Comparison of ENCODE assay signal across 8 cellular contexts in genomic region chr9:126613656-126614055, GRCh38. TPM values are rescaled to one million over a fixed set of nuclear protein-coding genes. Genes with fewer than 3 reads are reported as not detected.
DNase-seq lines count a peak whose midpoint lies in the region; ATAC-seq and TF ChIP-seq lines count a peak whose summit lies in the region.

Gene LMX1B (plus strand): TSS chr9:126613928. CDS start chr9:126614450, 522 bp downstream.

- ATAC-seq in HG03520 (IDR thresholded peaks at IDR 0.05; ENCODE audit: unreplicated experiment) (no peak), HG03175 (IDR thresholded peaks at IDR 0.05; ENCODE audit: unreplicated experiment) (no peak)

- H3K4me3 ChIP-seq in esophagus muscularis mucosa (peak within 1 kb of the TSS; percentile 40 to 58 (median 48)), prostate gland (peak within 1 kb of the TSS; percentile 11 to 13)

- no peaks in the 10 kb centered on the region for H3K36me3 ChIP-seq in esophagus muscularis mucosa
- H3K36me3 ChIP-seq in prostate gland: no peaks in the 10 kb centered on the region

- H3K27me3 ChIP-seq in esophagus muscularis mucosa: peaks cover 15 to 97% (median 59%) of the 10 kb centered on the region in 4 donors
- peaks cover 45% of the 10 kb centered on the region for H3K27me3 ChIP-seq in prostate gland (replicated peaks; ENCODE audit: insufficient read depth)

- H3K9me3 ChIP-seq in esophagus muscularis mucosa (no peaks in the 10 kb centered on the region), prostate gland (no peaks in the 10 kb centered on the region)

- TF ChIP-seq EP300 in esophagus muscularis mucosa (IDR thresholded peaks at IDR 0.05): no peak

- intact Hi-C loops in esophagus muscularis mucosa (cut with DNase I): loop anchor here (5.0 kb wide), 1 partner anchor 169 kb away; no protein-coding TSS in a partner anchor
- intact Hi-C loops in prostate gland (cut with DNase I): loop anchor here (10.0 kb wide), 2 partner anchors 109 to 171 kb away; no protein-coding TSS in a partner anchor

- DNase-seq in GM03348 (ENCODE audit: low spot score): peak; percentile 62
- DNase-seq in NCI-H748 (lab: John Stamatoyannopoulos, UW; ENCODE audit: unreplicated experiment): peak; percentile 75
- DNase-seq in esophagus muscularis mucosa (ENCODE audit: extremely low spot score): no peak
- peak; percentile 26 for DNase-seq in prostate gland (ENCODE audit: low spot score)
- DNase-seq in DMS153 (lab: John Stamatoyannopoulos, UW): no peak
- DNase-seq in cortex of kidney (lab: John Stamatoyannopoulos, UW): no peak

- H3K27ac ChIP-seq in esophagus muscularis mucosa (replicated peaks in 1 of 4) (no peak within 1 kb of the TSS), prostate gland (no peak within 1 kb of the TSS)

- peaks cover 34 to 67% (median 61%) of the 10 kb centered on the region in 4 donors for H3K4me1 ChIP-seq in esophagus muscularis mucosa
- peaks cover 3% of the 10 kb centered on the region for H3K4me1 ChIP-seq in prostate gland (replicated peaks)

- TF ChIP-seq CTCF in esophagus muscularis mucosa (IDR thresholded peaks at IDR 0.05) (no peak), prostate gland (IDR thresholded peaks at IDR 0.05) (no peak)

- TF ChIP-seq POLR2A in esophagus muscularis mucosa (IDR thresholded peaks at IDR 0.05; ENCODE audit: low read depth) (no peak), prostate gland (IDR thresholded peaks at IDR 0.05) (no peak)

- WGBS in esophagus muscularis mucosa: 9% methylated on average over 7 of the region's 59 CpGs
- WGBS in prostate gland: 4% methylated on average over 38 of the region's 59 CpGs

RNA-seq across cellular contexts. Expression of gene LMX1B, which starts in this region (rescaled TPM):
- total RNA-seq in esophagus muscularis mucosa (under 1 TPM; under 0.01 to 0.66 (median 0.24) TPM), prostate gland (1 to 10 TPM in 1 of 2 donors, under 1 TPM in 1; 0.18 to 2.1 TPM)

Comparison
In these comparisons a context has a peak if more than half of its experiments do, and no peak if none do; other contexts are left out.
1. DNase-seq: peak in GM03348 (single experiment), NCI-H748 (single experiment) and prostate gland (single experiment); none in esophagus muscularis mucosa (single experiment), DMS153 (single experiment) and cortex of kidney (single experiment).